Comparison of ENCODE assay signal across 14 cellular contexts in genomic region chr17:9370464-9370863, GRCh38.
DNase-seq lines count a peak whose midpoint lies in the region; ATAC-seq and TF ChIP-seq lines count a peak whose summit lies in the region.
"Had no signal": no experiment of that assay in that cellular context is flagged by ENCODE, and none has a peak within 500 bp of the region (broad histone marks: within the 10 kb centered on the region; RNA-seq: fewer than 3 reads in every experiment).

No MANE protein-coding gene starts in this region.

- no peaks in the 10 kb centered on the region for H3K9me3 Mint-ChIP-seq in WTC11

- H3K27me3 Mint-ChIP-seq in WTC11 (ENCODE audit: low read depth) = no peaks in the 10 kb centered on the region

- H3K4me1 Mint-ChIP-seq in WTC11 = peaks cover 27% of the 10 kb centered on the region

- POLR2A ChIA-PET in WTC11 (lab: Charles Lee) (no interaction called here), RWPE1 (lab: Yijun Ruan, JAX; ENCODE audit: low non-redundant PET) (no interaction called here)

- H3K36me3 Mint-ChIP-seq in WTC11 = no peaks in the 10 kb centered on the region

- no peak for TF ChIP-seq CTCF in WTC11 (IDR thresholded peaks at IDR 0.05)
- no peak for TF ChIP-seq CTCF in RWPE1 (conservative IDR thresholded peaks at IDR 0.05; ENCODE audit: low read depth)

- DNase-seq in EH (ENCODE audit: low read depth) (peak; percentile 56), M059J (ENCODE audit: low read depth) (peak; percentile 7), WTC11 (ENCODE audit: low spot score) (no peak), kidney tubule cell (ENCODE audit: low spot score) (peak; percentile 58), RWPE1 (ENCODE audit: low spot score) (no peak)
- no peak for DNase-seq in activated naive CD4-positive, alpha-beta T cell treated with Interleukin-2 at 50 U/mL for 16 hours
- no peak for DNase-seq in stimulated activated CD4-positive, alpha-beta T cell treated with anti-CD3 and anti-CD28 coated beads, Interleukin-12 subunit alpha, Interleukin-12 subunit beta, amount 100 ng/mL, for 4 hours
- DNase-seq: cerebellar nuclear complex; midbrain; NCI-H82; stimulated activated CD8-positive, alpha-beta memory T cell treated with anti-CD3 and anti-CD28 coated beads, Interleukin-4, amount 100 ng/mL, for 48 hours; T-helper 9 cell had no signal

- H3K4me3 Mint-ChIP-seq in WTC11 = no peak overlapping the region

- CTCF ChIA-PET in WTC11 (lab: Charles Lee) = interaction anchor here (0.5 kb wide), 1 partner anchor 114 kb away, joined by 3 read pairs; no protein-coding TSS in a partner anchor
- CTCF ChIA-PET in RWPE1 (lab: Yijun Ruan, JAX) = interaction anchor here (0.6 kb wide), 1 partner anchor 41 kb away, joined by 3 read pairs; no protein-coding TSS in a partner anchor

- H3K27ac ChIP-seq in RWPE1 = no peak overlapping the region
- H3K27ac ChIP-seq: skin epidermis had no signal

- no peak for ATAC-seq in WTC11
- no peak for ATAC-seq in HG03565 (IDR thresholded peaks at IDR 0.05; ENCODE audit: unreplicated experiment)

- peak overlapping the region; percentile 41; the same call in 1 of the 2 replicates for H3K27ac Mint-ChIP-seq in WTC11

TF ChIP-seq in WTC11, 78 proteins besides CTCF, POLR2A, EP300 and RAD21:
- TF ChIP-seq GTF2I (CRISPR knock-in tag; conservative IDR thresholded peaks at IDR 0.05) = no peak
- no peak for TF ChIP-seq ERG (CRISPR knock-in tag; IDR thresholded peaks at IDR 0.05)
- no peak for TF ChIP-seq MXD4 (CRISPR knock-in tag; IDR thresholded peaks at IDR 0.05; ENCODE audit: borderline replicate concordance)
- no peak for TF ChIP-seq JUN (CRISPR knock-in tag; IDR thresholded peaks at IDR 0.05)
- TF ChIP-seq NR1H2 (CRISPR knock-in tag; IDR thresholded peaks at IDR 0.05) = no peak
- no peak for TF ChIP-seq ZNF416 (CRISPR knock-in tag; IDR thresholded peaks at IDR 0.05)
- no peak for TF ChIP-seq SP1 (CRISPR knock-in tag; conservative IDR thresholded peaks at IDR 0.05)
- no peak for TF ChIP-seq EMX1 (CRISPR knock-in tag; IDR thresholded peaks at IDR 0.05)
- no peak for TF ChIP-seq ZMAT4 (CRISPR knock-in tag; IDR thresholded peaks at IDR 0.05)
- no peak for TF ChIP-seq MAX (CRISPR knock-in tag; IDR thresholded peaks at IDR 0.05)
- TF ChIP-seq CREB1 (CRISPR knock-in tag; IDR thresholded peaks at IDR 0.05) = no peak
- TF ChIP-seq ZNF138 (CRISPR knock-in tag; conservative IDR thresholded peaks at IDR 0.05) = no peak
- no peak for TF ChIP-seq ETV6 (CRISPR knock-in tag; IDR thresholded peaks at IDR 0.05)
TF ChIP-seq in WTC11: peak in this region for 0.

Comparison
In these comparisons a context has a peak if more than half of its experiments do, and no peak if none do; other contexts are left out.
1. DNase-seq: peak in EH (single experiment), M059J (single experiment) and kidney tubule cell (single experiment); none in WTC11 (single experiment), activated naive CD4-positive, alpha-beta T cell treated with Interleukin-2 at 50 U/mL for 16 hours (single experiment), RWPE1 (single experiment) and stimulated activated CD4-positive, alpha-beta T cell treated with anti-CD3 and anti-CD28 coated beads, Interleukin-12 subunit alpha, Interleukin-12 subunit beta, amount 100 ng/mL, for 4 hours (single experiment).